In genomic region chr5:178625679-178626483, GRCh38 we compare ENCODE assay signal across 8 cellular contexts. TPM values are rescaled to one million over a fixed set of nuclear protein-coding genes. Genes with fewer than 3 reads are reported as not detected.
A peak's percentile ranks its signal among the peaks of the same experiment; 100 is the strongest.
DNase-seq lines count a peak whose midpoint lies in the region; ATAC-seq and TF ChIP-seq lines count a peak whose summit lies in the region.

No MANE protein-coding gene starts in this region.

- H3K9ac ChIP-seq in OCI-LY3 (ENCODE audit: low read length): peak overlapping the region; percentile 95

- H3K27me3 ChIP-seq in OCI-LY3 (ENCODE audit: low read depth, low read length) (no peaks in the 10 kb centered on the region), dorsolateral prefrontal cortex (no peaks in the 10 kb centered on the region), aorta (ENCODE audit: control insufficient read depth in 1 of 2, insufficient read depth in 2 of 2, low read length in 1 of 2) (no peaks in the 10 kb centered on the region)

- peak overlapping the region; percentile 97 for H3K4me3 ChIP-seq in OCI-LY3 (ENCODE audit: low read length)
- H3K4me3 ChIP-seq in dorsolateral prefrontal cortex: peak overlapping the region; percentile 58 to 99 (median 92)
- H3K4me3 ChIP-seq in mucosa of descending colon: peak overlapping the region; percentile 46
- peak overlapping the region; percentile 69 to 97 for H3K4me3 ChIP-seq in aorta (ENCODE audit: low read length in 2 of 2)

- peak overlapping the region; percentile 97 for H3K4me3 Mint-ChIP-seq in activated T-cell treated with anti-CD3 and anti-CD28 coated beads, Interleukin-2, amount 50 U/mL, for 4 hours

- H3K4me2 ChIP-seq in OCI-LY3 (ENCODE audit: low read length): peak overlapping the region; percentile 85

- H3K36me3 Mint-ChIP-seq in activated T-cell treated with anti-CD3 and anti-CD28 coated beads, Interleukin-2, amount 50 U/mL, for 4 hours (ENCODE audit: insufficient read depth): peaks cover 18% of the 10 kb centered on the region

- H3K4me1 Mint-ChIP-seq in activated T-cell treated with anti-CD3 and anti-CD28 coated beads, Interleukin-2, amount 50 U/mL, for 4 hours (ENCODE audit: low read depth): peaks cover 44% of the 10 kb centered on the region

- H3K9me3 Mint-ChIP-seq in activated T-cell treated with anti-CD3 and anti-CD28 coated beads, Interleukin-2, amount 50 U/mL, for 4 hours: no peaks in the 10 kb centered on the region

- peaks cover 26% of the 10 kb centered on the region for H4K20me1 ChIP-seq in OCI-LY3 (ENCODE audit: insufficient read depth, low read length)

- TF ChIP-seq CTCF in OCI-LY3 (IDR thresholded peaks at IDR 0.05; ENCODE audit: low read depth, low read length) (no peak), dorsolateral prefrontal cortex (IDR thresholded peaks at IDR 0.05 in 54 of 56, conservative IDR thresholded peaks at IDR 0.05 in 2 of 56; ENCODE audit: low read depth in 1 of 56, partially characterized antibody in 56 of 56) (no peak), mucosa of descending colon (IDR thresholded peaks at IDR 0.05) (no peak)

- H3K4me1 ChIP-seq in OCI-LY3 (ENCODE audit: low read length) (peaks cover 22% of the 10 kb centered on the region), mucosa of descending colon (ENCODE audit: low read depth) (peaks cover 15% of the 10 kb centered on the region), aorta (ENCODE audit: control insufficient read depth in 1 of 2, insufficient read depth in 2 of 2, low read length in 2 of 2) (peaks cover 0 to 7% of the 10 kb centered on the region in 2 donors)

- intact Hi-C loops in dorsolateral prefrontal cortex (cut with DNase I) (loop anchor here (5.0 kb wide), 2 partner anchors 106 to 316 kb away; partner anchors contain the start of genes ZNF354A (in 2 of the 2) and ZNF454 (in 1 of the 2)), mucosa of descending colon (cut with DNase I, micrococcal nuclease) (no loop called here), aorta (cut with DNase I) (loop anchor here in 1 of 2 donors (2.0 to 5.0 kb wide), 3 partner anchors 34 to 235 kb away; partner anchors contain the start of genes COL23A1 and ZNF354A)

- H3K36me3 ChIP-seq in OCI-LY3 (replicated peaks; ENCODE audit: low read depth, low read length) (peaks cover 16% of the 10 kb centered on the region), mucosa of descending colon (ENCODE audit: low read depth) (no peaks in the 10 kb centered on the region), aorta (ENCODE audit: control insufficient read depth in 1 of 2, insufficient read depth in 2 of 2, low read length in 1 of 2) (no peaks in the 10 kb centered on the region)

- ATAC-seq in activated T-cell treated with anti-CD3 and anti-CD28 coated beads, Interleukin-2, amount 50 U/mL, for 4 hours: peak; percentile 16 to 19
- ATAC-seq in HG02852 (IDR thresholded peaks at IDR 0.05; ENCODE audit: unreplicated experiment) (peak; percentile 6), mucosa of descending colon (peak; percentile 41), aorta (ENCODE audit: low FRiP score) (peak; percentile 40)

- no peaks in the 10 kb centered on the region for H3K27me3 Mint-ChIP-seq in activated T-cell treated with anti-CD3 and anti-CD28 coated beads, Interleukin-2, amount 50 U/mL, for 4 hours (ENCODE audit: low read depth)

- peaks cover 59% of the 10 kb centered on the region for H3K79me2 ChIP-seq in OCI-LY3 (ENCODE audit: low read length)

- no peak for DNase-seq in activated T-cell treated with anti-CD3 and anti-CD28 coated beads, Interleukin-2, amount 50 U/mL, for 4 hours
- no peak for DNase-seq in activated T-cell treated with anti-CD3 and anti-CD28 coated beads, Interleukin-2, amount 50 U/mL, for 48 hours
- peak in 1 of 10 donors; percentile 39 for DNase-seq in dorsolateral prefrontal cortex
- no peak for DNase-seq in mucosa of descending colon
- no peak for DNase-seq in aorta
- no peak for DNase-seq in NCI-H187 treated with DMSO at 0.1 percent for 48 hours (lab: John Stamatoyannopoulos, UW)

- no peaks in the 10 kb centered on the region for H3K9me3 ChIP-seq in OCI-LY3 (ENCODE audit: insufficient read depth, low read length)
- no peaks in the 10 kb centered on the region for H3K9me3 ChIP-seq in mucosa of descending colon
- peaks cover 1% of the 10 kb centered on the region for H3K9me3 ChIP-seq in aorta (ENCODE audit: control insufficient read depth, low read length)

- no peak overlapping the region for H2AFZ ChIP-seq in OCI-LY3 (ENCODE audit: low read depth, low read length)

- 0% methylated on average over 23 of the region's 23 CpGs for WGBS in aorta, 2 donors

- H3K27ac ChIP-seq in OCI-LY3 (ENCODE audit: low read length) (peak overlapping the region; percentile 77), dorsolateral prefrontal cortex (peak overlapping the region; percentile 0 to 99 (median 95)), aorta (ENCODE audit: low read depth in 1 of 2, low read length in 2 of 2) (peak overlapping the region in 1 of 2 donors; percentile 98)

RNA-seq across cellular contexts. Expression of gene CLK4, which starts 1.0 kb away (rescaled TPM):
- 10 to 100 TPM; 16.7 to 23.1 (median 21.2) TPM for total RNA-seq in activated T-cell treated with anti-CD3 and anti-CD28 coated beads, Interleukin-2, amount 50 U/mL, for 4 hours
- total RNA-seq in dorsolateral prefrontal cortex: 10 to 100 TPM; 39.0 to 95.3 (median 58.1) TPM
- 10 to 100 TPM; 21.8 to 32.8 (median 28.5) TPM for total RNA-seq in mucosa of descending colon
- total RNA-seq in aorta: 10 to 100 TPM; 26.3 to 39.5 TPM
- polyA plus RNA-seq in aorta: 10 to 100 TPM; 11.6 to 36.9 TPM

RNA-seq across cellular contexts. Expression of gene COL23A1, which starts 35.7 kb away (rescaled TPM):
- total RNA-seq in activated T-cell treated with anti-CD3 and anti-CD28 coated beads, Interleukin-2, amount 50 U/mL, for 4 hours: not detected
- total RNA-seq in dorsolateral prefrontal cortex (1 to 10 TPM; 1.3 to 9.7 (median 5.3) TPM), mucosa of descending colon (1 to 10 TPM in 1 of 3 donors, under 1 TPM in 2; 0.17 to 2.7 (median 0.43) TPM), aorta (1 to 10 TPM in 1 of 2 donors, under 1 TPM in 1; 0.36 to 1.5 TPM)
- polyA plus RNA-seq in aorta: 1 to 10 TPM in 1 of 2 donors, not detected in 1; 1.1 TPM

Comparison
In these comparisons a context has a peak if more than half of its experiments do, and no peak if none do; other contexts are left out.
1. H3K4me3 ChIP-seq: peak in every context shown above with its lines; median percentile 97 in OCI-LY3; 92 in dorsolateral prefrontal cortex; 83 in aorta; 46 in mucosa of descending colon.
2. intact Hi-C loops: an anchor here in dorsolateral prefrontal cortex (5.0 kb wide); none called in mucosa of descending colon.